ENCODE assay signal across 36 cellular contexts in the genomic region with DNA sequence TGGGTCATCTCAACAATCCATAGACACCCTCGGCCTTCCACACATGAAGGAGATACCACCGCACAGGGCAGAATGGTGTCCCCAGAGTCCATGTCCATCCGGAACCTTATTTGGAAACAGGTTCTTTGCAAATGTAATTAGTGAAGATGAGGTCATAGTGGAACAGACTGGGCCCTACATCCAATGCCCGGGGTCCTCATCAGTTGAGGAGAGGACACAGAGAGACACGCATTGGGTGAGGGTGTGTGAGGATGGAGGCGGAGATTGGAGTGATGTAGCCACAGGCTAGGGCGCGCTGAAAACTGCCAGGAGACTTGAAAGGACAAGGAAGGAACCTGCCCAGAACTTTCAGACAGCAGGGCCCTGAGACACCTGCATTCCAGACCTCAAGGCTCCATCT.
"Had no signal": no experiment of that assay in that cellular context is flagged by ENCODE, and none has a peak within 500 bp of the region (broad histone marks: within the 10 kb centered on the region; RNA-seq: fewer than 3 reads in every experiment).

No MANE protein-coding gene starts in this region.

- H3K4me1 Mint-ChIP-seq: activated naive CD4-positive, alpha-beta T cell treated with anti-CD3 and anti-CD28 coated beads, Interleukin-2, amount 10 ng/mL, durations not matched to agents 7 days and 5 days; activated naive CD4-positive, alpha-beta T cell treated with anti-CD3 and anti-CD28 coated beads, Interleukin-2, amount 50 U/mL, for 24 hours; activated naive CD8-positive, alpha-beta T cell treated with anti-CD3 and anti-CD28 coated beads for 36 hours; activated naive CD8-positive, alpha-beta T cell treated with anti-CD3 and anti-CD28 coated beads, Interleukin-2, amount 10 ng/mL, durations not matched to agents 7 days and 5 days; activated naive CD8-positive, alpha-beta T cell treated with anti-CD3 and anti-CD28 coated beads, Interleukin-2, amount 50 U/mL, for 24 hours; activated T-helper 17 cell treated with anti-CD3 and anti-CD28 coated beads, Interleukin-2, amount 50 U/mL, for 72 hours; central memory CD8-positive, alpha-beta T cell had no signal

- H3K4me3 Mint-ChIP-seq: activated naive CD4-positive, alpha-beta T cell treated with anti-CD3 and anti-CD28 coated beads for 36 hours; activated naive CD4-positive, alpha-beta T cell treated with anti-CD3 and anti-CD28 coated beads, Interleukin-2, amount 10 ng/mL, durations not matched to agents 7 days and 5 days; activated naive CD4-positive, alpha-beta T cell treated with anti-CD3 and anti-CD28 coated beads, Interleukin-2, amount 50 U/mL, for 24 hours; activated naive CD8-positive, alpha-beta T cell; activated naive CD8-positive, alpha-beta T cell treated with anti-CD3 and anti-CD28 coated beads for 36 hours; activated naive CD8-positive, alpha-beta T cell treated with anti-CD3 and anti-CD28 coated beads, Interleukin-2, amount 10 ng/mL, durations not matched to agents 7 days and 5 days; activated naive CD8-positive, alpha-beta T cell treated with anti-CD3 and anti-CD28 coated beads, Interleukin-2, amount 50 U/mL, for 24 hours; activated T-cell treated with anti-CD3 and anti-CD28 coated beads, Interleukin-2, amount 50 U/mL, for 24 hours; activated T-cell treated with anti-CD3 and anti-CD28 coated beads, Interleukin-2, amount 50 U/mL, for 4 hours; activated T-cell treated with anti-CD3 and anti-CD28 coated beads, Interleukin-2, amount 50 U/mL, for 72 hours; activated T-helper 1 cell treated with anti-CD3 and anti-CD28 coated beads, Interleukin-12 subunit alpha, Interleukin-12 subunit beta, Interleukin-2, Interleukin-4 antibody, amounts not matched to agents 30 ng/mL and 10 ng/mL and 1 ng/mL, durations not matched to agents 14 hours and 24 hours and 36 hours; activated T-helper 17 cell treated with anti-CD3 and anti-CD28 coated beads, Interleukin-2, amount 50 U/mL, for 72 hours; brain; central memory CD8-positive, alpha-beta T cell had no signal

- H3K9me3 Mint-ChIP-seq: activated naive CD4-positive, alpha-beta T cell treated with anti-CD3 and anti-CD28 coated beads for 36 hours; activated naive CD4-positive, alpha-beta T cell treated with anti-CD3 and anti-CD28 coated beads, Interleukin-2, amount 10 ng/mL, durations not matched to agents 7 days and 5 days; activated naive CD4-positive, alpha-beta T cell treated with anti-CD3 and anti-CD28 coated beads, Interleukin-2, amount 50 U/mL, for 24 hours; activated naive CD4-positive, alpha-beta T cell treated with anti-CD3 and anti-CD28 coated beads, Interleukin-2, amount 50 U/mL, for 72 hours; activated naive CD8-positive, alpha-beta T cell treated with anti-CD3 and anti-CD28 coated beads for 36 hours; activated naive CD8-positive, alpha-beta T cell treated with anti-CD3 and anti-CD28 coated beads, Interleukin-2, amount 10 ng/mL, durations not matched to agents 7 days and 5 days; activated naive CD8-positive, alpha-beta T cell treated with anti-CD3 and anti-CD28 coated beads, Interleukin-2, amount 50 U/mL, for 24 hours; activated T-cell treated with anti-CD3 and anti-CD28 coated beads, Interleukin-2, amount 50 U/mL, for 24 hours; activated T-cell treated with anti-CD3 and anti-CD28 coated beads, Interleukin-2, amount 50 U/mL, for 4 hours; activated T-cell treated with anti-CD3 and anti-CD28 coated beads, Interleukin-2, amount 50 U/mL, for 72 hours; activated T-helper 1 cell treated with anti-CD3 and anti-CD28 coated beads, Interleukin-12 subunit alpha, Interleukin-12 subunit beta, Interleukin-2, Interleukin-4 antibody, amounts not matched to agents 30 ng/mL and 10 ng/mL and 1 ng/mL, durations not matched to agents 14 hours and 24 hours and 36 hours; activated T-helper 17 cell treated with anti-CD3 and anti-CD28 coated beads, Interleukin-2, amount 50 U/mL, for 72 hours; activated T-helper 2 cell treated with anti-CD3 and anti-CD28 coated beads, Interferon-gamma antibody, Interleukin-2, Interleukin-4, amounts not matched to agents 10 μg/mL and 5 μg/mL and 100 μg/mL, durations not matched to agents 14 hours and 24 hours and 36 hours; brain; central memory CD8-positive, alpha-beta T cell had no signal

- H3K9me3 ChIP-seq: adrenal gland, ascending aorta, body of pancreas had no signal

- H3K27ac Mint-ChIP-seq: activated naive CD4-positive, alpha-beta T cell treated with anti-CD3 and anti-CD28 coated beads for 36 hours; activated naive CD4-positive, alpha-beta T cell treated with anti-CD3 and anti-CD28 coated beads, Interleukin-2, amount 10 ng/mL, durations not matched to agents 7 days and 5 days; activated naive CD4-positive, alpha-beta T cell treated with anti-CD3 and anti-CD28 coated beads, Interleukin-2, amount 50 U/mL, for 24 hours; activated naive CD4-positive, alpha-beta T cell treated with anti-CD3 and anti-CD28 coated beads, Interleukin-2, amount 50 U/mL, for 72 hours; activated naive CD8-positive, alpha-beta T cell; activated naive CD8-positive, alpha-beta T cell treated with anti-CD3 and anti-CD28 coated beads for 36 hours; activated naive CD8-positive, alpha-beta T cell treated with anti-CD3 and anti-CD28 coated beads, Interleukin-2, amount 10 ng/mL, durations not matched to agents 7 days and 5 days; activated naive CD8-positive, alpha-beta T cell treated with anti-CD3 and anti-CD28 coated beads, Interleukin-2, amount 50 U/mL, for 24 hours; activated T-cell treated with anti-CD3 and anti-CD28 coated beads, Interleukin-2, amount 50 U/mL, for 24 hours; activated T-cell treated with anti-CD3 and anti-CD28 coated beads, Interleukin-2, amount 50 U/mL, for 72 hours; activated T-helper 1 cell treated with anti-CD3 and anti-CD28 coated beads, Interleukin-12 subunit alpha, Interleukin-12 subunit beta, Interleukin-2, Interleukin-4 antibody, amounts not matched to agents 30 ng/mL and 10 ng/mL and 1 ng/mL, durations not matched to agents 14 hours and 24 hours and 36 hours; activated T-helper 17 cell treated with anti-CD3 and anti-CD28 coated beads, Interleukin-2, amount 50 U/mL, for 72 hours; activated T-helper 2 cell treated with anti-CD3 and anti-CD28 coated beads, Interferon-gamma antibody, Interleukin-2, Interleukin-4, amounts not matched to agents 10 μg/mL and 5 μg/mL and 100 μg/mL, durations not matched to agents 14 hours and 24 hours and 36 hours; brain had no signal

- H3K27ac ChIP-seq: adrenal gland, ascending aorta, body of pancreas, brain microvascular endothelial cell, breast epithelium, cardiac muscle cell had no signal

- H3K36me3 ChIP-seq: adrenal gland, ascending aorta, brain microvascular endothelial cell, breast epithelium, cardiac muscle cell had no signal

- H3K4me3 ChIP-seq: adrenal gland, ascending aorta, body of pancreas, breast epithelium, cardiac muscle cell had no signal

- DNase-seq: activated effector memory CD4-positive, alpha-beta T cell treated with anti-CD3 and anti-CD28 coated beads, Interleukin-2, amount 50 U/mL, for 16 hours; activated effector memory CD4-positive, alpha-beta T cell treated with Interleukin-2 at 50 U/mL for 16 hours; activated gamma-delta T cell; activated gamma-delta T cell treated with Interleukin-2 at 50 U/mL for 16 hours; activated naive CD4-positive, alpha-beta T cell; activated naive CD4-positive, alpha-beta T cell treated with anti-CD3 and anti-CD28 coated beads for 36 hours; activated naive CD4-positive, alpha-beta T cell treated with anti-CD3 and anti-CD28 coated beads, Interleukin-2, amount 10 ng/mL, durations not matched to agents 7 days and 5 days; activated naive CD4-positive, alpha-beta T cell treated with anti-CD3 and anti-CD28 coated beads, Interleukin-2, amount 50 U/mL, for 16 hours; activated naive CD4-positive, alpha-beta T cell treated with Interleukin-2 at 50 U/mL for 16 hours; activated naive CD8-positive, alpha-beta T cell treated with anti-CD3 and anti-CD28 coated beads for 36 hours; activated naive CD8-positive, alpha-beta T cell treated with anti-CD3 and anti-CD28 coated beads, Interleukin-2, amount 10 ng/mL, durations not matched to agents 7 days and 5 days; activated naive CD8-positive, alpha-beta T cell treated with anti-CD3 and anti-CD28 coated beads, Interleukin-2, amount 50 U/mL, for 24 hours; activated T-cell treated with anti-CD3 and anti-CD28 coated beads, Interleukin-2, amount 50 U/mL, for 1 hour; activated T-cell treated with anti-CD3 and anti-CD28 coated beads, Interleukin-2, amount 50 U/mL, for 24 hours; activated T-cell treated with anti-CD3 and anti-CD28 coated beads, Interleukin-2, amount 50 U/mL, for 4 hours; activated T-cell treated with anti-CD3 and anti-CD28 coated beads, Interleukin-2, amount 50 U/mL, for 48 hours; activated T-cell treated with anti-CD3 and anti-CD28 coated beads, Interleukin-2, amount 50 U/mL, for 72 hours; adrenal gland; amniotic stem cell; amygdala; anterior cingulate cortex; aorta; body of pancreas; brain microvascular endothelial cell; central memory CD4-positive, alpha-beta T cell had no signal

- H3K36me3 Mint-ChIP-seq: activated naive CD4-positive, alpha-beta T cell treated with anti-CD3 and anti-CD28 coated beads, Interleukin-2, amount 10 ng/mL, durations not matched to agents 7 days and 5 days; activated naive CD4-positive, alpha-beta T cell treated with anti-CD3 and anti-CD28 coated beads, Interleukin-2, amount 50 U/mL, for 24 hours; activated naive CD4-positive, alpha-beta T cell treated with anti-CD3 and anti-CD28 coated beads, Interleukin-2, amount 50 U/mL, for 72 hours; activated naive CD8-positive, alpha-beta T cell; activated naive CD8-positive, alpha-beta T cell treated with anti-CD3 and anti-CD28 coated beads for 36 hours; activated naive CD8-positive, alpha-beta T cell treated with anti-CD3 and anti-CD28 coated beads, Interleukin-2, amount 10 ng/mL, durations not matched to agents 7 days and 5 days; brain had no signal

- H3K4me1 ChIP-seq: adrenal gland, ascending aorta, body of pancreas, breast epithelium had no signal

- ATAC-seq: activated naive CD4-positive, alpha-beta T cell treated with anti-CD3 and anti-CD28 coated beads, Interleukin-2, amount 50 U/mL, for 72 hours; activated naive CD8-positive, alpha-beta T cell treated with anti-CD3 and anti-CD28 coated beads, Interleukin-2, amount 50 U/mL, for 24 hours; activated T-cell treated with anti-CD3 and anti-CD28 coated beads, Interleukin-2, amount 50 U/mL, for 4 hours; activated T-helper 17 cell treated with anti-CD3 and anti-CD28 coated beads, Interleukin-2, amount 50 U/mL, for 72 hours; body of pancreas had no signal

- H3K27me3 Mint-ChIP-seq: activated naive CD8-positive, alpha-beta T cell; activated naive CD8-positive, alpha-beta T cell treated with anti-CD3 and anti-CD28 coated beads for 36 hours; activated naive CD8-positive, alpha-beta T cell treated with anti-CD3 and anti-CD28 coated beads, Interleukin-2, amount 10 ng/mL, durations not matched to agents 7 days and 5 days had no signal
